ENCODE assay signal across 1 cellular context in genomic region chr18:8614875-8615274, GRCh38.
A peak's percentile ranks its signal among the peaks of the same experiment; 100 is the strongest.
TF ChIP-seq lines count a peak whose summit lies in the region.

No MANE protein-coding gene starts in this region.

TF ChIP-seq in H1, 55 proteins besides CTCF, POLR2A, EP300 and RAD21:
- TF ChIP-seq RXRA (IDR thresholded peaks at IDR 0.05; ENCODE audit: insufficient read depth, low read depth, low read length) (no peak), POLR2AphosphoS5 (IDR thresholded peaks at IDR 0.05; ENCODE audit: low read depth, low read length) (peak; percentile 43)
